In genomic region chr14:76812422-76813383, GRCh38 we compare ENCODE assay signal across 8 cellular contexts. TPM values are rescaled to one million over a fixed set of nuclear protein-coding genes. Genes with fewer than 3 reads are reported as not detected.
A peak's percentile ranks its signal among the peaks of the same experiment; 100 is the strongest.
DNase-seq lines count a peak whose midpoint lies in the region; ATAC-seq and TF ChIP-seq lines count a peak whose summit lies in the region.

Gene ANGEL1, minus strand, starts transcription at chr14:76812882. Its CDS starts 55 bp downstream, at chr14:76812827.

- H3K27ac ChIP-seq in uterus, result peak within 1 kb of the TSS; percentile 81 to 83

- TF ChIP-seq CTCF in astrocyte of the cerebellum (IDR thresholded peaks at IDR 0.05; ENCODE audit: low read depth, low read length, missing control alignments) (no peak), uterus (IDR thresholded peaks at IDR 0.05) (peak in 1 of 4 experiments; percentile 40)

- in situ Hi-C loops in astrocyte of the cerebellum (cut with HindIII; ENCODE audit: low sequenced_read_pairs), result no loop called here

- no peaks in the 10 kb centered on the region for H3K36me3 ChIP-seq in uterus

- peak; percentile 92 for ATAC-seq in GM18511 (IDR thresholded peaks at IDR 0.05; ENCODE audit: unreplicated experiment)
- ATAC-seq in HG03039 (IDR thresholded peaks at IDR 0.05; ENCODE audit: unreplicated experiment), result peak; percentile 71

- H3K4me3 ChIP-seq in astrocyte of the cerebellum (ENCODE audit: low read depth, low read length), result peak within 1 kb of the TSS; percentile 87
- peak within 1 kb of the TSS; percentile 49 to 79 for H3K4me3 ChIP-seq in uterus

- H3K4me1 ChIP-seq in uterus, result peaks cover 0 to 5% of the 10 kb centered on the region in 2 donors

- intact Hi-C loops in uterus (cut with DNase I; ENCODE audit: low total_unique reads), result no loop called here

- TF ChIP-seq POLR2A in uterus (IDR thresholded peaks at IDR 0.05), result peak; percentile 88 to 89

- no peaks in the 10 kb centered on the region for H3K27me3 ChIP-seq in uterus

- DNase-seq in NCI-H2081 (lab: John Stamatoyannopoulos, UW), result peak; percentile 96
- DNase-seq in T-helper 9 cell, result peak; percentile 96
- peak; percentile 72 for DNase-seq in astrocyte of the cerebellum (ENCODE audit: low read depth)
- DNase-seq in hepatic stellate cell (ENCODE audit: low spot score), result peak; percentile 88
- peak; percentile 91 for DNase-seq in putamen (ENCODE audit: low spot score)
- peak; percentile 95 to 96 for DNase-seq in uterus

- H3K9me3 ChIP-seq in uterus, result no peaks in the 10 kb centered on the region

RNA-seq across cellular contexts. Expression of gene ANGEL1, which starts in this region (rescaled TPM):
- 10 to 100 TPM in 2 of 4 donors, 1 to 10 TPM in 2; 4.1 to 24.4 (median 10.5) TPM for total RNA-seq in uterus

Comparison
In these comparisons a context has a peak if more than half of its experiments do, and no peak if none do; other contexts are left out.
1. Peak in every context shown above with its lines: DNase-seq, ATAC-seq, H3K4me3 ChIP-seq and H3K27ac ChIP-seq.